ENCODE assay signal across 7 cellular contexts in genomic region chr9:129884220-129885017, GRCh38. TPM values are rescaled to one million over a fixed set of nuclear protein-coding genes. Genes with fewer than 3 reads are reported as not detected.
A peak's percentile ranks its signal among the peaks of the same experiment; 100 is the strongest.
DNase-seq lines count a peak whose midpoint lies in the region; ATAC-seq and TF ChIP-seq lines count a peak whose summit lies in the region.

No MANE protein-coding gene starts in this region.

- ATAC-seq in GM18519 (IDR thresholded peaks at IDR 0.05; ENCODE audit: low FRiP score, unreplicated experiment) (peak; percentile 35), HG03095 (IDR thresholded peaks at IDR 0.05; ENCODE audit: unreplicated experiment) (peak; percentile 40), activated B cell treated with CpG ODN at 0.5 μM for 24 hours (ENCODE audit: low read depth) (peak; percentile 61)

- peaks cover 59% of the 10 kb centered on the region for H3K4me1 Mint-ChIP-seq in activated B cell treated with CpG ODN at 0.5 μM for 24 hours

- no peaks in the 10 kb centered on the region for H3K9me3 Mint-ChIP-seq in activated B cell treated with CpG ODN at 0.5 μM for 24 hours

- H3K27ac Mint-ChIP-seq in activated B cell treated with CpG ODN at 0.5 μM for 24 hours, result peak overlapping the region; percentile 98

- H3K27me3 Mint-ChIP-seq in activated B cell treated with CpG ODN at 0.5 μM for 24 hours, result no peaks in the 10 kb centered on the region

- intact Hi-C loops in activated B cell treated with CpG ODN at 0.5 μM for 24 hours (cut with micrococcal nuclease), result loop anchor here (1.0 to 10.0 kb wide), 8 partner anchors 34 to 745 kb away; partner anchors contain the start of genes C9orf78, TOR1B and USP20

- peak; percentile 21 for DNase-seq in NCI-H2227 treated with DMSO at 0.1 percent for 48 hours (lab: John Stamatoyannopoulos, UW)
- peak; percentile 92 for DNase-seq in activated B cell treated with CpG ODN at 0.5 μM for 24 hours
- DNase-seq in central memory CD4-positive, alpha-beta T cell, result peak; percentile 95
- peak; percentile 94 for DNase-seq in islet precursor cell
- peak; percentile 90 to 93 for DNase-seq in stimulated activated CD4-positive, alpha-beta T cell treated with anti-CD3 and anti-CD28 coated beads, Interleukin-15, amount 100 ng/mL, for 1 hour (ENCODE audit: low read depth in 1 of 2, low spot score in 1 of 2)

- peak overlapping the region; percentile 84 for H3K4me3 Mint-ChIP-seq in activated B cell treated with CpG ODN at 0.5 μM for 24 hours

- no peak for TF ChIP-seq CTCF in activated B cell treated with CpG ODN at 0.5 μM for 24 hours (IDR thresholded peaks at IDR 0.05)

- peaks cover 41% of the 10 kb centered on the region for H3K36me3 Mint-ChIP-seq in activated B cell treated with CpG ODN at 0.5 μM for 24 hours (ENCODE audit: low read depth)

- CTCF ChIA-PET in activated B cell treated with CpG ODN at 0.5 μM for 24 hours (lab: Charles Lee), result interaction anchor here (0.8 to 1.7 kb wide), 11 partner anchors 13 to 223 kb away, joined by 3 to 13 read pairs (median 5); partner anchors contain the start of genes C9orf78 and USP20

- POLR2A ChIA-PET in activated B cell treated with CpG ODN at 0.5 μM for 24 hours (lab: Charles Lee), result interaction anchor here (0.5 to 8.6 kb wide), 14 partner anchors 10 to 244 kb away, joined by 3 to 109 read pairs (median 5); partner anchors contain the start of genes C9orf78, FNBP1 and USP20

RNA-seq across cellular contexts. Expression of gene USP20, which starts 49.2 kb away (rescaled TPM):
- total RNA-seq in activated B cell treated with CpG ODN at 0.5 μM for 24 hours, result 28.1 and 31.6 TPM in 2 replicates

RNA-seq across cellular contexts. Expression of gene C9orf78, which starts 49.3 kb away (rescaled TPM):
- 34.1 and 42.7 TPM in 2 replicates for total RNA-seq in activated B cell treated with CpG ODN at 0.5 μM for 24 hours

Comparison
In these comparisons a context has a peak if more than half of its experiments do, and no peak if none do; other contexts are left out.
1. Peak in every context shown above with its lines: DNase-seq and ATAC-seq.
2. DNase-seq: peak in every context shown above with its lines; median percentile 95 in central memory CD4-positive, alpha-beta T cell; 94 in islet precursor cell; 92 in activated B cell treated with CpG ODN at 0.5 μM for 24 hours; 92 in stimulated activated CD4-positive, alpha-beta T cell treated with anti-CD3 and anti-CD28 coated beads, Interleukin-15, amount 100 ng/mL, for 1 hour; 21 in NCI-H2227 treated with DMSO at 0.1 percent for 48 hours.